1 cellular context compared by ENCODE assay signal in genomic region chr11:65487467-65488272, GRCh38.
TF ChIP-seq lines count a peak whose summit lies in the region.

No MANE protein-coding gene starts in this region.

TF ChIP-seq in HEK293, 187 proteins besides CTCF, POLR2A, EP300 and RAD21 (continued from another document):
- TF ChIP-seq, protein P1, sequence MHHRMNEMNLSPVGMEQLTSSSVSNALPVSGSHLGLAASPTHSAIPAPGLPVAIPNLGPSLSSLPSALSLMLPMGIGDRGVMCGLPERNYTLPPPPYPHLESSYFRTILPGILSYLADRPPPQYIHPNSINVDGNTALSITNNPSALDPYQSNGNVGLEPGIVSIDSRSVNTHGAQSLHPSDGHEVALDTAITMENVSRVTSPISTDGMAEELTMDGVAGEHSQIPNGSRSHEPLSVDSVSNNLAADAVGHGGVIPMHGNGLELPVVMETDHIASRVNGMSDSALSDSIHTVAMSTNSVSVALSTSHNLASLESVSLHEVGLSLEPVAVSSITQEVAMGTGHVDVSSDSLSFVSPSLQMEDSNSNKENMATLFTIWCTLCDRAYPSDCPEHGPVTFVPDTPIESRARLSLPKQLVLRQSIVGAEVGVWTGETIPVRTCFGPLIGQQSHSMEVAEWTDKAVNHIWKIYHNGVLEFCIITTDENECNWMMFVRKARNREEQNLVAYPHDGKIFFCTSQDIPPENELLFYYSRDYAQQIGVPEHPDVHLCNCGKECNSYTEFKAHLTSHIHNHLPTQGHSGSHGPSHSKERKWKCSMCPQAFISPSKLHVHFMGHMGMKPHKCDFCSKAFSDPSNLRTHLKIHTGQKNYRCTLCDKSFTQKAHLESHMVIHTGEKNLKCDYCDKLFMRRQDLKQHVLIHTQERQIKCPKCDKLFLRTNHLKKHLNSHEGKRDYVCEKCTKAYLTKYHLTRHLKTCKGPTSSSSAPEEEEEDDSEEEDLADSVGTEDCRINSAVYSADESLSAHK (tag by site-specific recombination; IDR thresholded peaks at IDR 0.05), result 0 out of 2 replicates have a peak, but pooled peaks have one; percentile 24
- TF ChIP-seq SCRT2 (tag by site-specific recombination; IDR thresholded peaks at IDR 0.05), result peak; percentile 93
- TF ChIP-seq, protein P2, sequence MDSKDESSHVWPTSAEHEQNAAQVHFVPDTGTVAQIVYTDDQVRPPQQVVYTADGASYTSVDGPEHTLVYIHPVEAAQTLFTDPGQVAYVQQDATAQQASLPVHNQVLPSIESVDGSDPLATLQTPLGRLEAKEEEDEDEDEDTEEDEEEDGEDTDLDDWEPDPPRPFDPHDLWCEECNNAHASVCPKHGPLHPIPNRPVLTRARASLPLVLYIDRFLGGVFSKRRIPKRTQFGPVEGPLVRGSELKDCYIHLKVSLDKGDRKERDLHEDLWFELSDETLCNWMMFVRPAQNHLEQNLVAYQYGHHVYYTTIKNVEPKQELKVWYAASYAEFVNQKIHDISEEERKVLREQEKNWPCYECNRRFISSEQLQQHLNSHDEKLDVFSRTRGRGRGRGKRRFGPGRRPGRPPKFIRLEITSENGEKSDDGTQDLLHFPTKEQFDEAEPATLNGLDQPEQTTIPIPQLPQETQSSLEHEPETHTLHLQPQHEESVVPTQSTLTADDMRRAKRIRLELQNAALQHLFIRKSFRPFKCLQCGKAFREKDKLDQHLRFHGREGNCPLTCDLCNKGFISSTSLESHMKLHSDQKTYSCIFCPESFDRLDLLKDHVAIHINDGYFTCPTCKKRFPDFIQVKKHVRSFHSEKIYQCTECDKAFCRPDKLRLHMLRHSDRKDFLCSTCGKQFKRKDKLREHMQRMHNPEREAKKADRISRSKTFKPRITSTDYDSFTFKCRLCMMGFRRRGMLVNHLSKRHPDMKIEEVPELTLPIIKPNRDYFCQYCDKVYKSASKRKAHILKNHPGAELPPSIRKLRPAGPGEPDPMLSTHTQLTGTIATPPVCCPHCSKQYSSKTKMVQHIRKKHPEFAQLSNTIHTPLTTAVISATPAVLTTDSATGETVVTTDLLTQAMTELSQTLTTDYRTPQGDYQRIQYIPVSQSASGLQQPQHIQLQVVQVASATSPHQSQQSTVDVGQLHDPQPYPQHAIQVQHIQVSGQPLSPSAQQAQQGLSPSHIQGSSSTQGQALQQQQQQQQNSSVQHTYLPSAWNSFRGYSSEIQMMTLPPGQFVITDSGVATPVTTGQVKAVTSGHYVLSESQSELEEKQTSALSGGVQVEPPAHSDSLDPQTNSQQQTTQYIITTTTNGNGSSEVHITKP (tag by site-specific recombination; IDR thresholded peaks at IDR 0.05), result peak; percentile 85
- 0 out of 2 replicates have a peak, but pooled peaks have one; percentile 11 for TF ChIP-seq ZBTB21 (tag by site-specific recombination; IDR thresholded peaks at IDR 0.05)
- TF ChIP-seq ZNF600 (tag by site-specific recombination; IDR thresholded peaks at IDR 0.05), result peak; percentile 74
- peak; percentile 76 for TF ChIP-seq ZNF366 (tag by site-specific recombination; conservative IDR thresholded peaks at IDR 0.05)
- no peak for TF ChIP-seq ZNF174 (tag by site-specific recombination; IDR thresholded peaks at IDR 0.05)
- no peak for TF ChIP-seq ZIC2 (tag by site-specific recombination; IDR thresholded peaks at IDR 0.05)
- peak; percentile 99 for TF ChIP-seq MYNN (tag by site-specific recombination; IDR thresholded peaks at IDR 0.05; ENCODE audit: borderline replicate concordance)
- no peak for TF ChIP-seq ZNF529 (tag by site-specific recombination; IDR thresholded peaks at IDR 0.05; ENCODE audit: insufficient replicate concordance)
- TF ChIP-seq EGR2 (tag by site-specific recombination; IDR thresholded peaks at IDR 0.05; ENCODE audit: low read depth), result 0 out of 2 replicates have a peak, but pooled peaks have one; percentile 44
- TF ChIP-seq ZNF768 (tag by site-specific recombination; IDR thresholded peaks at IDR 0.05), result no peak
- TF ChIP-seq, protein P3, sequence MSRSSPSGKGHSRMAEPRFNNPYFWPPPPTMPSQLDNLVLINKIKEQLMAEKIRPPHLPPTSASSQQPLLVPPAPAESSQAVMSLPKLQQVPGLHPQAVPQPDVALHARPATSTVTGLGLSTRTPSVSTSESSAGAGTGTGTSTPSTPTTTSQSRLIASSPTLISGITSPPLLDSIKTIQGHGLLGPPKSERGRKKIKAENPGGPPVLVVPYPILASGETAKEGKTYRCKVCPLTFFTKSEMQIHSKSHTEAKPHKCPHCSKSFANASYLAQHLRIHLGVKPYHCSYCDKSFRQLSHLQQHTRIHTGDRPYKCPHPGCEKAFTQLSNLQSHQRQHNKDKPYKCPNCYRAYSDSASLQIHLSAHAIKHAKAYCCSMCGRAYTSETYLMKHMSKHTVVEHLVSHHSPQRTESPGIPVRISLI (tag by site-specific recombination; IDR thresholded peaks at IDR 0.05), result peak; percentile 50; the same call in 1 of the 2 replicates
- no peak for TF ChIP-seq ZNF707 (tag by site-specific recombination; IDR thresholded peaks at IDR 0.05)
- TF ChIP-seq KLF17 (tag by site-specific recombination; IDR thresholded peaks at IDR 0.05), result 0 out of 2 replicates have a peak, but pooled peaks have one; percentile 44
- TF ChIP-seq ZNF311 (tag by site-specific recombination; IDR thresholded peaks at IDR 0.05; ENCODE audit: borderline replicate concordance), result no peak
- 0 out of 2 replicates have a peak, but pooled peaks have one; percentile 13 for TF ChIP-seq KLF7 (tag by site-specific recombination; IDR thresholded peaks at IDR 0.05; ENCODE audit: borderline replicate concordance)
- TF ChIP-seq ZNF843 (tag by site-specific recombination; IDR thresholded peaks at IDR 0.05), result no peak
- TF ChIP-seq, protein P4, sequence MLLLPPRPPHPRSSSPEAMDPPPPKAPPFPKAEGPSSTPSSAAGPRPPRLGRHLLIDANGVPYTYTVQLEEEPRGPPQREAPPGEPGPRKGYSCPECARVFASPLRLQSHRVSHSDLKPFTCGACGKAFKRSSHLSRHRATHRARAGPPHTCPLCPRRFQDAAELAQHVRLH (tag by site-specific recombination; IDR thresholded peaks at IDR 0.05), result peak; percentile 10; the same call in 1 of the 2 replicates
- no peak for TF ChIP-seq ZNF624 (tag by site-specific recombination; IDR thresholded peaks at IDR 0.05)
- no peak for TF ChIP-seq ZNF530 (tag by site-specific recombination; IDR thresholded peaks at IDR 0.05; ENCODE audit: low read depth)
- no peak for TF ChIP-seq ZNF23 (tag by site-specific recombination; IDR thresholded peaks at IDR 0.05; ENCODE audit: borderline replicate concordance)
- TF ChIP-seq SP3 (tag by site-specific recombination; IDR thresholded peaks at IDR 0.05), result peak; percentile 30; the same call in 1 of the 2 replicates
- no peak for TF ChIP-seq ZNF169 (tag by site-specific recombination; IDR thresholded peaks at IDR 0.05)
- TF ChIP-seq ZNF211 (tag by site-specific recombination; IDR thresholded peaks at IDR 0.05; ENCODE audit: low read depth), result no peak
- no peak for TF ChIP-seq ZNF560 (tag by site-specific recombination; IDR thresholded peaks at IDR 0.05; ENCODE audit: borderline replicate concordance)
- TF ChIP-seq ZNF148 (tag by site-specific recombination; IDR thresholded peaks at IDR 0.05; ENCODE audit: borderline replicate concordance), result no peak
- no peak for TF ChIP-seq FEZF1 (tag by site-specific recombination; IDR thresholded peaks at IDR 0.05)
- TF ChIP-seq GLI2 (tag by site-specific recombination; IDR thresholded peaks at IDR 0.05; ENCODE audit: borderline replicate concordance, low read depth), result no peak
- TF ChIP-seq ZNF76 (tag by site-specific recombination; IDR thresholded peaks at IDR 0.05; ENCODE audit: borderline replicate concordance, low read depth), result no peak
- no peak for TF ChIP-seq ZNF404 (tag by site-specific recombination; IDR thresholded peaks at IDR 0.05)
- no peak for TF ChIP-seq SALL2 (tag by site-specific recombination; IDR thresholded peaks at IDR 0.05; ENCODE audit: borderline replicate concordance)
- peak; percentile 97 for TF ChIP-seq ZNF335 (tag by site-specific recombination; conservative IDR thresholded peaks at IDR 0.05)
- TF ChIP-seq ZNF660 (tag by site-specific recombination; IDR thresholded peaks at IDR 0.05), result no peak
- TF ChIP-seq ZNF341 (tag by site-specific recombination; IDR thresholded peaks at IDR 0.05; ENCODE audit: low read depth), result peak; percentile 83
- TF ChIP-seq SCRT1 (tag by site-specific recombination; IDR thresholded peaks at IDR 0.05; ENCODE audit: borderline replicate concordance), result peak; percentile 26; the same call in 1 of the 2 replicates
- TF ChIP-seq ZNF514 (tag by site-specific recombination; IDR thresholded peaks at IDR 0.05), result no peak
- TF ChIP-seq SP2 (tag by site-specific recombination; IDR thresholded peaks at IDR 0.05), result peak; percentile 85
- TF ChIP-seq ZFHX2 (tag by site-specific recombination; conservative IDR thresholded peaks at IDR 0.05), result peak; percentile 40
- no peak for TF ChIP-seq ZNF704 (tag by site-specific recombination; IDR thresholded peaks at IDR 0.05)
- TF ChIP-seq ZXDB (tag by site-specific recombination; IDR thresholded peaks at IDR 0.05), result peak; percentile 69; the same call in 1 of the 2 replicates
- TF ChIP-seq ZNF157 (tag by site-specific recombination; IDR thresholded peaks at IDR 0.05), result no peak
- no peak for TF ChIP-seq MZF1 (tag by site-specific recombination; IDR thresholded peaks at IDR 0.05; ENCODE audit: borderline replicate concordance)
- peak; percentile 43; the same call in 1 of the 2 replicates for TF ChIP-seq ZNF501 (tag by site-specific recombination; IDR thresholded peaks at IDR 0.05)
